25 cellular contexts compared by ENCODE assay signal in the genomic region with DNA sequence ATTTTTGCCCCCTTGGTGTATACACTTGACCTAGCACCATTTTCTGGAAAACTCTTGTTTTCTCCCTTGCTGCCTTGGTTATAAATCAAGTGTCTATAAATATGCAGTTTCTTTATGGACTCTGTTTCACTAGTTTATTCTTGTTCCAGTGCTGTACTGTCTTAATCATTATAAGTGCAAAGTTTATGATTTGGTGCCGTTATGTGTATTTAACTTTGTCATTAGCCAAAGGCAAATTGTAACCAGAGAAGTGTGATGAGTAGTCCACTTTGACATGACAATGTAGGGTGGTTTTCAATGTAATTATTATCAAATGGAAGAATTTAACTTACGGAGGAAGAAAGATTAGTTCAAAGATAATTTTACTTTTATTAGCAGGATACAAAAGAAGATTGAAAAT.
"Had no signal": no experiment of that assay in that cellular context is flagged by ENCODE, and none has a peak within 500 bp of the region (broad histone marks: within the 10 kb centered on the region; RNA-seq: fewer than 3 reads in every experiment).

No MANE protein-coding gene starts in this region.

- ATAC-seq: activated CD8-positive, alpha-beta T cell treated with anti-CD3 and anti-CD28 coated beads, Interleukin-2, amount 10 ng/mL, durations not matched to agents 7 days and 5 days had no signal

- DNase-seq: activated CD4-positive, alpha-beta T cell treated with anti-CD3 and anti-CD28 coated beads for 48 hours; activated CD4-positive, alpha-beta T cell treated with anti-CD3 and anti-CD28 coated beads, Interleukin-2, amount 50 U/mL, for 4 hours; activated CD4-positive, CD25-positive, alpha-beta regulatory T cell treated with anti-CD3 and anti-CD28 coated beads, Interleukin-2, amount 50 U/mL, for 72 hours; activated CD8-positive, alpha-beta memory T cell treated with anti-CD3 and anti-CD28 coated beads, Interleukin-2, amount 50 U/mL, for 48 hours; activated CD8-positive, alpha-beta T cell treated with anti-CD3 and anti-CD28 coated beads, Interleukin-2, amount 10 ng/mL, durations not matched to agents 7 days and 5 days; activated effector memory CD4-positive, alpha-beta T cell treated with anti-CD3 and anti-CD28 coated beads, Interleukin-2, amount 50 U/mL, for 16 hours; activated naive CD4-positive, alpha-beta T cell treated with Interleukin-2 at 50 U/mL for 16 hours; activated T-cell treated with anti-CD3 and anti-CD28 coated beads, Interleukin-2, amount 50 U/mL, for 1 hour; amygdala; brain microvascular endothelial cell; cerebellar nuclear complex; KG1; NCI-H1092 treated with DMSO at 0.1 percent for 48 hours; NCI-H1417 treated with DMSO at 0.1 percent for 48 hours; NCI-H1694; NCI-H2029; NCI-H2107; NCI-H2171 treated with DMSO at 0.1 percent for 48 hours; NCI-H226; NCI-H526 treated with DMSO at 0.1 percent for 48 hours; NK-92 treated with Interleukin-12 subunit alpha and Interleukin-12 subunit beta, amount 100 ng/mL, for 24 hours; SJCRH30; SK-N-SH; T-helper 1 cell; WERI-Rb-1 had no signal

- H3K27ac ChIP-seq: brain microvascular endothelial cell, SJCRH30, WERI-Rb-1 had no signal
